Comparison of ENCODE assay signal across 16 cellular contexts in genomic region chr1:18407166-18408045, GRCh38.
A peak's percentile ranks its signal among the peaks of the same experiment; 100 is the strongest.
DNase-seq lines count a peak whose midpoint lies in the region; ATAC-seq and TF ChIP-seq lines count a peak whose summit lies in the region.
"Had no signal": no experiment of that assay in that cellular context is flagged by ENCODE, and none has a peak within 500 bp of the region (broad histone marks: within the 10 kb centered on the region; RNA-seq: fewer than 3 reads in every experiment).

No MANE protein-coding gene starts in this region.

- peaks cover 8% of the 10 kb centered on the region for H3K4me1 Mint-ChIP-seq in endodermal cell
- peaks cover 39% of the 10 kb centered on the region for H3K4me1 Mint-ChIP-seq in nephron progenitor cell
- H3K4me1 Mint-ChIP-seq: CD14-positive monocyte had no signal

- H3K9me3 ChIP-seq in heart right ventricle = peaks cover 0 to 35% (median 5%) of the 10 kb centered on the region in 11 donors
- peaks cover 22% of the 10 kb centered on the region for H3K9me3 ChIP-seq in endodermal cell (ENCODE audit: control insufficient read depth, low read length)

- H3K4me3 Mint-ChIP-seq in endodermal cell (no peak overlapping the region), nephron progenitor cell (no peak overlapping the region)
- H3K4me3 Mint-ChIP-seq: CD14-positive monocyte; CD8-positive, alpha-beta T cell; HFFc6 had no signal

- H3K4me1 ChIP-seq in heart right ventricle (no peaks in the 10 kb centered on the region), endodermal cell (ENCODE audit: control insufficient read depth, insufficient read depth, low read length) (no peaks in the 10 kb centered on the region)
- H3K4me1 ChIP-seq: Caco-2 had no signal

- H3K27ac Mint-ChIP-seq in endodermal cell = no peak overlapping the region
- no peak overlapping the region for H3K27ac Mint-ChIP-seq in nephron progenitor cell
- H3K27ac Mint-ChIP-seq: CD8-positive, alpha-beta T cell; HFFc6 had no signal

- no peak overlapping the region for H3K4me3 ChIP-seq in heart right ventricle
- no peak overlapping the region for H3K4me3 ChIP-seq in endodermal cell (ENCODE audit: low read length)

- 66 to 71% methylated on average over 26 of the region's 26 CpGs for WGBS in heart right ventricle, 2 donors
- 90% methylated on average over 21 to 26 of the region's 26 CpGs for WGBS in endodermal cell (ENCODE audit: insufficient coverage in 1 of 2, insufficient read length in 1 of 2), 2 experiments

- no peak for TF ChIP-seq CTCF in heart right ventricle (IDR thresholded peaks at IDR 0.05)
- TF ChIP-seq CTCF in endodermal cell (conservative IDR thresholded peaks at IDR 0.05) = no peak
- no peak for TF ChIP-seq CTCF in nephron progenitor cell (IDR thresholded peaks at IDR 0.05)

- H3K36me3 Mint-ChIP-seq in endodermal cell (ENCODE audit: low read depth) (peaks cover 9% of the 10 kb centered on the region), nephron progenitor cell (ENCODE audit: low read depth) (no peaks in the 10 kb centered on the region)
- H3K36me3 Mint-ChIP-seq: CD14-positive monocyte; CD8-positive, alpha-beta T cell had no signal

- intact Hi-C loops in cardiac septum (cut with DNase I) = no loop called here
- intact Hi-C loops in heart right ventricle (cut with DNase I) = no loop called here

- DNase-seq in cardiac septum (ENCODE audit: low spot score) (peak; percentile 38), heart right ventricle (no peak), endodermal cell (peak; percentile 63), nephron progenitor cell (peak; percentile 41), activated gamma-delta T cell (lab: John Stamatoyannopoulos, UW) (no peak)
- DNase-seq in activated CD4-positive, alpha-beta T cell treated with anti-CD3 and anti-CD28 coated beads, Interleukin-2, amount 50 U/mL, for 4 hours = no peak
- DNase-seq: Caco-2; CD8-positive, alpha-beta T cell; DMS53; HCEC 1CT; HFFc6; KBM-7 had no signal

- H3K36me3 ChIP-seq in heart right ventricle (no peaks in the 10 kb centered on the region), endodermal cell (ENCODE audit: control insufficient read depth, insufficient read depth, low read length) (no peaks in the 10 kb centered on the region)

- ATAC-seq in heart right ventricle (no peak), GM19455 (IDR thresholded peaks at IDR 0.05; ENCODE audit: unreplicated experiment) (no peak)
- ATAC-seq: CD8-positive, alpha-beta T cell had no signal

- H3K27ac ChIP-seq in heart right ventricle = no peak overlapping the region
- H3K27ac ChIP-seq in endodermal cell (ENCODE audit: low read depth, low read length) = no peak overlapping the region
- H3K27ac ChIP-seq: 22Rv1, HL-60 had no signal

- peaks cover 17% of the 10 kb centered on the region for H3K9me3 Mint-ChIP-seq in endodermal cell
- H3K9me3 Mint-ChIP-seq in nephron progenitor cell = peaks cover 9% of the 10 kb centered on the region

- no peak overlapping the region for H3K9ac ChIP-seq in endodermal cell (ENCODE audit: extremely low read depth, low read length, poor library complexity, severe bottlenecking)

- peaks cover 0 to 56% (median 52%) of the 10 kb centered on the region in 7 donors for H3K27me3 ChIP-seq in heart right ventricle
- H3K27me3 ChIP-seq in endodermal cell (ENCODE audit: control insufficient read depth, insufficient read depth, low read length, poor library complexity, severe bottlenecking) = no peaks in the 10 kb centered on the region

- H3K27me3 Mint-ChIP-seq in endodermal cell (ENCODE audit: insufficient read depth) = peaks cover 2% of the 10 kb centered on the region
- peaks cover 18% of the 10 kb centered on the region for H3K27me3 Mint-ChIP-seq in nephron progenitor cell (ENCODE audit: low read depth, poor library complexity)

Comparison
In these comparisons a context has a peak if more than half of its experiments do, and no peak if none do; other contexts are left out.
1. DNase-seq: peak in cardiac septum (single experiment), endodermal cell (single experiment) and nephron progenitor cell (single experiment); none in heart right ventricle (0 of 2), activated gamma-delta T cell (single experiment) and activated CD4-positive, alpha-beta T cell treated with anti-CD3 and anti-CD28 coated beads, Interleukin-2, amount 50 U/mL, for 4 hours (0 of 2).